Comparison of ENCODE assay signal across 28 cellular contexts in the genomic region with DNA sequence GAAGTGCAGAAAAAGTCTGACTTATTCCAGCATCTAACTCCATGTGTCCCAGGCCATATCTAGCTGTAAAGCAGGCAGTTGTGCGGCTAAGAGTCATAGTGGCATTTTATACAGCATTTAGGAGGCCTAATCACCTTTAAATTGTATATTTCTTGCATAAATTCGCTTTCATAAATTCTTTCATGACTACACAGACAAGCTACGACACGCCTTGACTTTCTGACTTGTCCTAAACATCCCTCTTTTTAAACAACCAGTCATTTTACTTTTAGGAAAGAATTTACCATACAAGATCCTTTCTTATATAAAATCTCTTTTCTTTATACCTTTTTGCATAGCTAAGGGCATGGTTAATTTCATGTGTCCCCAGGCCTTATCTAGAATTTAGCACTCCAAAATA.
DNase-seq lines count a peak whose midpoint lies in the region; ATAC-seq, FAIRE-seq and TF ChIP-seq lines count a peak whose summit lies in the region.
"Had no signal": no experiment of that assay in that cellular context is flagged by ENCODE, and none has a peak within 500 bp of the region (broad histone marks: within the 10 kb centered on the region; RNA-seq: fewer than 3 reads in every experiment).

No MANE protein-coding gene starts in this region.

- no peak overlapping the region for H2AFZ ChIP-seq in Karpas-422 (ENCODE audit: low read length)
- no peak overlapping the region for H2AFZ ChIP-seq in MM.1S (ENCODE audit: low read length)

- H3K27me3 Mint-ChIP-seq in progenitor cell of endocrine pancreas = peaks cover 5% of the 10 kb centered on the region

- H3K36me3 ChIP-seq in Karpas-422 (ENCODE audit: insufficient read depth, low read length) (no peaks in the 10 kb centered on the region), bronchial epithelial cell (ENCODE audit: control insufficient read depth, insufficient read depth, low read length) (no peaks in the 10 kb centered on the region), MM.1S (replicated peaks; ENCODE audit: insufficient read depth, low read length) (no peaks in the 10 kb centered on the region)
- H3K36me3 ChIP-seq: BE2C, BLaER1 had no signal

- peaks cover 3% of the 10 kb centered on the region for H3K9me3 Mint-ChIP-seq in progenitor cell of endocrine pancreas (ENCODE audit: low read depth)
- H3K9me3 Mint-ChIP-seq: CD4-positive, CD25-positive, alpha-beta regulatory T cell; CD8-positive, alpha-beta memory T cell had no signal

- no peaks in the 10 kb centered on the region for H3K79me2 ChIP-seq in Karpas-422 (ENCODE audit: low read length)
- H3K79me2 ChIP-seq in MM.1S (ENCODE audit: low read length) = no peaks in the 10 kb centered on the region

- no peaks in the 10 kb centered on the region for H3K27me3 ChIP-seq in Karpas-422 (ENCODE audit: low read length)
- H3K27me3 ChIP-seq in bronchial epithelial cell (ENCODE audit: control insufficient read depth, insufficient read depth, low read length) = no peaks in the 10 kb centered on the region
- H3K27me3 ChIP-seq in foreskin keratinocyte = no peaks in the 10 kb centered on the region
- no peaks in the 10 kb centered on the region for H3K27me3 ChIP-seq in MM.1S (replicated peaks; ENCODE audit: insufficient read depth, low read length)
- H3K27me3 ChIP-seq: BLaER1 had no signal

- H4K20me1 ChIP-seq in Karpas-422 (ENCODE audit: insufficient read depth, low read depth, low read length) = no peaks in the 10 kb centered on the region
- no peaks in the 10 kb centered on the region for H4K20me1 ChIP-seq in MM.1S (ENCODE audit: insufficient read depth, low read length)
- H4K20me1 ChIP-seq: BLaER1 had no signal

- H3K9me3 ChIP-seq in Karpas-422 (ENCODE audit: low read length) (no peaks in the 10 kb centered on the region), MM.1S (replicated peaks; ENCODE audit: insufficient read depth, low read length) (no peaks in the 10 kb centered on the region)
- H3K9me3 ChIP-seq: BE2C, BLaER1 had no signal

- H3K9me2 ChIP-seq in Karpas-422 (replicated peaks; ENCODE audit: insufficient read depth, low read length) (no peaks in the 10 kb centered on the region), MM.1S (replicated peaks; ENCODE audit: insufficient read depth, low read length) (no peaks in the 10 kb centered on the region)

- H3K27ac Mint-ChIP-seq in progenitor cell of endocrine pancreas = no peak overlapping the region
- H3K27ac Mint-ChIP-seq: CD14-positive monocyte; CD4-positive, alpha-beta memory T cell; CD4-positive, CD25-positive, alpha-beta regulatory T cell; CD8-positive, alpha-beta memory T cell had no signal

- no peaks in the 10 kb centered on the region for H3K4me1 ChIP-seq in Karpas-422 (ENCODE audit: low read length)
- H3K4me1 ChIP-seq in foreskin keratinocyte = peaks cover 21% of the 10 kb centered on the region
- H3K4me1 ChIP-seq in MM.1S (ENCODE audit: low read length) = no peaks in the 10 kb centered on the region
- H3K4me1 ChIP-seq: BE2C, BLaER1 had no signal

- H3K4me2 ChIP-seq in Karpas-422 (ENCODE audit: low read depth, low read length, poor library complexity, severe bottlenecking) = no peak overlapping the region
- H3K4me2 ChIP-seq in MM.1S (ENCODE audit: low read depth, low read length) = no peak overlapping the region
- H3K4me2 ChIP-seq: BLaER1 had no signal

- DNase-seq in GM19239 (ENCODE audit: insufficient read length, low spot score) = no peak
- peak; percentile 5 for DNase-seq in Karpas-422
- peak; percentile 58 for DNase-seq in bronchial epithelial cell (ENCODE audit: low read depth)
- DNase-seq in foreskin keratinocyte = no peak
- no peak for DNase-seq in progenitor cell of endocrine pancreas (ENCODE audit: low spot score, unreplicated experiment)
- DNase-seq in MM.1S = no peak
- no peak for DNase-seq in activated T-cell treated with anti-CD3 and anti-CD28 coated beads, Interleukin-2, amount 50 U/mL, for 1 hour
- DNase-seq in NCI-H345 (lab: John Stamatoyannopoulos, UW) = no peak
- DNase-seq: 8988T; ACHN; BE2C; C1 segment of cervical spinal cord; CD4-positive, alpha-beta memory T cell; CD4-positive, CD25-positive, alpha-beta regulatory T cell; CD8-positive, alpha-beta memory T cell; COR-L47; DMS 273 treated with DMSO at 0.1 percent for 48 hours; DMS153; DMS53; DMS79; DND-41; EL; GDM1 had no signal

- peak; percentile 34 for ATAC-seq in foreskin keratinocyte
- ATAC-seq: GM12878 had no signal

- H3K9ac ChIP-seq in Karpas-422 (ENCODE audit: low read length) (no peak overlapping the region), MM.1S (ENCODE audit: low read length) (no peak overlapping the region)
- H3K9ac ChIP-seq: BLaER1 had no signal

- FAIRE-seq in GM19239 (lab: Jason Lieb, UNC) (peak; percentile 11), bronchial epithelial cell (lab: Jason Lieb, UNC) (no peak)
- FAIRE-seq: GM12878, GM12892, GM18507 had no signal

- H3F3A ChIP-seq in MM.1S (ENCODE audit: insufficient read depth, low read length) = no peaks in the 10 kb centered on the region

- TF ChIP-seq CTCF in bronchial epithelial cell (IDR thresholded peaks at IDR 0.05; ENCODE audit: insufficient read depth, low read length, severe bottlenecking) = no peak
- TF ChIP-seq CTCF in foreskin keratinocyte (conservative IDR thresholded peaks at IDR 0.05) = no peak
- TF ChIP-seq CTCF in progenitor cell of endocrine pancreas (IDR thresholded peaks at IDR 0.05; ENCODE audit: unreplicated experiment) = no peak
- no peak for TF ChIP-seq CTCF in MM.1S (IDR thresholded peaks at IDR 0.05; ENCODE audit: low read length)

- peaks cover 8% of the 10 kb centered on the region for H3K4me1 Mint-ChIP-seq in progenitor cell of endocrine pancreas (ENCODE audit: low read depth)
- H3K4me1 Mint-ChIP-seq: CD14-positive monocyte; CD4-positive, alpha-beta memory T cell; CD4-positive, CD25-positive, alpha-beta regulatory T cell; CD8-positive, alpha-beta memory T cell had no signal

- H3K36me3 Mint-ChIP-seq in progenitor cell of endocrine pancreas (ENCODE audit: insufficient read depth) = no peaks in the 10 kb centered on the region
- H3K36me3 Mint-ChIP-seq: CD14-positive monocyte; CD4-positive, alpha-beta memory T cell; CD4-positive, CD25-positive, alpha-beta regulatory T cell; CD8-positive, alpha-beta memory T cell had no signal

- H3K4me3 ChIP-seq in Karpas-422 (ENCODE audit: low read length) = no peak overlapping the region
- no peak overlapping the region for H3K4me3 ChIP-seq in bronchial epithelial cell (ENCODE audit: low read depth, low read length)
- no peak overlapping the region for H3K4me3 ChIP-seq in MM.1S (ENCODE audit: low read length)
- H3K4me3 ChIP-seq: BLaER1, GM12878 had no signal

- H3K27ac ChIP-seq in Karpas-422 (ENCODE audit: low read length) (no peak overlapping the region), foreskin keratinocyte (no peak overlapping the region), MM.1S (ENCODE audit: low read length) (no peak overlapping the region)
- H3K27ac ChIP-seq: BLaER1 had no signal

- H3K4me3 Mint-ChIP-seq in progenitor cell of endocrine pancreas (ENCODE audit: low read depth) = no peak overlapping the region
- H3K4me3 Mint-ChIP-seq: CD14-positive monocyte; CD4-positive, alpha-beta memory T cell; CD4-positive, CD25-positive, alpha-beta regulatory T cell; CD8-positive, alpha-beta memory T cell had no signal

Comparison
In these comparisons a context has a peak if more than half of its experiments do, and no peak if none do; other contexts are left out.
1. DNase-seq: peak in Karpas-422 (single experiment) and bronchial epithelial cell (single experiment); none in GM19239 (single experiment), foreskin keratinocyte (0 of 2), progenitor cell of endocrine pancreas (single experiment), MM.1S (single experiment), activated T-cell treated with anti-CD3 and anti-CD28 coated beads, Interleukin-2, amount 50 U/mL, for 1 hour (single experiment) and NCI-H345 (single experiment).